ENCODE assay signal across 21 cellular contexts in genomic region chr1:180253585-180254495, GRCh38. TPM values are rescaled to one million over a fixed set of nuclear protein-coding genes. Genes with fewer than 3 reads are reported as not detected.
"Had no signal": no experiment of that assay in that cellular context is flagged by ENCODE, and none has a peak within 500 bp of the region (broad histone marks: within the 10 kb centered on the region; RNA-seq: fewer than 3 reads in every experiment).

No MANE protein-coding gene starts in this region.

- DNase-seq: activated B cell treated with CpG ODN at 0.5 μM for 24 hours; activated CD4-positive, alpha-beta memory T cell treated with anti-CD3 and anti-CD28 coated beads for 36 hours; activated CD4-positive, alpha-beta T cell treated with anti-CD3 and anti-CD28 coated beads for 4 hours; activated naive CD4-positive, alpha-beta T cell treated with anti-CD3 and anti-CD28 coated beads, Interleukin-2, amount 50 U/mL, for 16 hours; colonic mucosa; hypothalamus; nephron progenitor cell; ovary; stimulated activated CD4-positive, alpha-beta T cell treated with anti-CD3 and anti-CD28 coated beads, Interleukin-4, amount 100 ng/mL, for 24 hours; upper lobe of right lung had no signal

- H3K27ac ChIP-seq: colonic mucosa, ovary, thoracic aorta, upper lobe of right lung had no signal

- H3K4me2 ChIP-seq: smooth muscle cell had no signal

- H3K9me3 Mint-ChIP-seq: activated B cell treated with CpG ODN at 0.5 μM for 24 hours; activated CD4-positive, alpha-beta memory T cell treated with anti-CD3 and anti-CD28 coated beads for 36 hours; central memory CD8-positive, alpha-beta T cell; mesothelial cell of epicardium; nephron progenitor cell; stimulated activated memory B cell treated with anti-CD40 and anti-IgM and Interleukin-4, amounts not matched to agents 10 μg/mL and 1 μg/mL and 100 μg/mL, for 72 hours; T-helper 2 cell treated with Interferon-gamma antibody and Interleukin-4, amounts not matched to agents 5 μg/mL and 100 μg/mL, for 36 hours had no signal

- H3K4me1 Mint-ChIP-seq: activated B cell treated with CpG ODN at 0.5 μM for 24 hours; mesothelial cell of epicardium; stimulated activated memory B cell treated with anti-CD40 and anti-IgM and Interleukin-4, amounts not matched to agents 10 μg/mL and 1 μg/mL and 100 μg/mL, for 72 hours had no signal

- FAIRE-seq: frontal cortex, TTC549 had no signal

- H3K27me3 ChIP-seq: ovary had no signal

- H3K4me1 ChIP-seq: colonic mucosa, upper lobe of right lung had no signal

- H3K27ac Mint-ChIP-seq: activated B cell treated with CpG ODN at 0.5 μM for 24 hours; activated CD4-positive, alpha-beta memory T cell treated with anti-CD3 and anti-CD28 coated beads for 36 hours; mesothelial cell of epicardium; nephron progenitor cell; stimulated activated memory B cell treated with anti-CD40 and anti-IgM and Interleukin-4, amounts not matched to agents 10 μg/mL and 1 μg/mL and 100 μg/mL, for 72 hours; T-helper 2 cell treated with Interferon-gamma antibody and Interleukin-4, amounts not matched to agents 5 μg/mL and 100 μg/mL, for 36 hours had no signal

- H3K4me3 Mint-ChIP-seq: activated B cell treated with CpG ODN at 0.5 μM for 24 hours; activated CD4-positive, alpha-beta memory T cell treated with anti-CD3 and anti-CD28 coated beads for 36 hours; central memory CD8-positive, alpha-beta T cell; mesothelial cell of epicardium; nephron progenitor cell; stimulated activated memory B cell treated with anti-CD40 and anti-IgM and Interleukin-4, amounts not matched to agents 10 μg/mL and 1 μg/mL and 100 μg/mL, for 72 hours; T-helper 2 cell treated with Interferon-gamma antibody and Interleukin-4, amounts not matched to agents 5 μg/mL and 100 μg/mL, for 36 hours had no signal

- H3K4me3 ChIP-seq: colonic mucosa, lung, ovary, smooth muscle cell, thoracic aorta, upper lobe of right lung had no signal

- H3K9me3 ChIP-seq: colonic mucosa, ovary, thoracic aorta, upper lobe of right lung had no signal

- ATAC-seq: sciatic nerve; stimulated activated memory B cell treated with anti-CD40 and anti-IgM and Interleukin-4, amounts not matched to agents 10 μg/mL and 1 μg/mL and 100 μg/mL, for 72 hours; upper lobe of right lung had no signal

- H3K36me3 ChIP-seq: colonic mucosa, ovary, thoracic aorta, upper lobe of right lung had no signal

- H3K36me3 Mint-ChIP-seq: activated CD4-positive, alpha-beta memory T cell treated with anti-CD3 and anti-CD28 coated beads for 36 hours; mesothelial cell of epicardium; stimulated activated memory B cell treated with anti-CD40 and anti-IgM and Interleukin-4, amounts not matched to agents 10 μg/mL and 1 μg/mL and 100 μg/mL, for 72 hours had no signal

RNA-seq across cellular contexts. Expression of gene LHX4, which starts 23.8 kb away (rescaled TPM):
- total RNA-seq: activated B cell treated with CpG ODN at 0.5 μM for 24 hours; activated CD4-positive, alpha-beta memory T cell treated with anti-CD3 and anti-CD28 coated beads for 36 hours; aorta; frontal cortex; ovary; sciatic nerve; smooth muscle cell; thoracic aorta; upper lobe of right lung had no signal
- polyA plus RNA-seq: smooth muscle cell had no signal
